ENCODE assay signal across 8 cellular contexts in genomic region chr7:128407751-128408708, GRCh38. TPM values are rescaled to one million over a fixed set of nuclear protein-coding genes. Genes with fewer than 3 reads are reported as not detected.
DNase-seq lines count a peak whose midpoint lies in the region; ATAC-seq and TF ChIP-seq lines count a peak whose summit lies in the region.

No MANE protein-coding gene starts in this region.

- H3K36me3 Mint-ChIP-seq in activated naive CD8-positive, alpha-beta T cell: no peaks in the 10 kb centered on the region
- H3K36me3 Mint-ChIP-seq in activated naive CD8-positive, alpha-beta T cell treated with anti-CD3 and anti-CD28 coated beads for 36 hours: peaks cover 5% of the 10 kb centered on the region

- WGBS in right lobe of liver (ENCODE audit: insufficient coverage, low coverage, low lambda C conversion rate, missing lambda C conversion rate): no CpG with 5 or more reads among the region's 11 CpGs
- 49 to 65% methylated on average over 2 to 11 of the region's 11 CpGs for WGBS in transverse colon (ENCODE audit: low coverage in 1 of 2), 2 donors

- H3K9me3 Mint-ChIP-seq in activated naive CD8-positive, alpha-beta T cell (ENCODE audit: low read depth): no peaks in the 10 kb centered on the region
- H3K9me3 Mint-ChIP-seq in activated naive CD8-positive, alpha-beta T cell treated with anti-CD3 and anti-CD28 coated beads for 36 hours: no peaks in the 10 kb centered on the region

- H3K27me3 ChIP-seq in right lobe of liver (no peaks in the 10 kb centered on the region), transverse colon (no peaks in the 10 kb centered on the region), MG63 (no peaks in the 10 kb centered on the region; the same call in 1 of the 2 replicates)

- ATAC-seq in right lobe of liver (no peak), GM18909 (IDR thresholded peaks at IDR 0.05; ENCODE audit: poor library complexity, unreplicated experiment) (no peak)

- H3K36me3 ChIP-seq in right lobe of liver: no peaks in the 10 kb centered on the region
- H3K36me3 ChIP-seq in transverse colon: no peaks in the 10 kb centered on the region
- H3K36me3 ChIP-seq in MG63: no peaks in the 10 kb centered on the region

- in situ Hi-C loops in transverse colon (cut with MboI; ENCODE audit: low pct_ligation_motif_present in 1 of 4, low pct_unique_long_range_greater_than_20kb in 1 of 4, low sequenced_read_pairs in 3 of 4): no loop called here

- TF ChIP-seq POLR2A in right lobe of liver (IDR thresholded peaks at IDR 0.05): no peak
- no peak for TF ChIP-seq POLR2A in transverse colon (IDR thresholded peaks at IDR 0.05)

- no peak for DNase-seq in activated naive CD8-positive, alpha-beta T cell treated with anti-CD3 and anti-CD28 coated beads for 36 hours
- peak in 1 of 3 donors; percentile 53 for DNase-seq in right lobe of liver
- DNase-seq in transverse colon: no peak
- DNase-seq in MG63: no peak
- DNase-seq in DMS153 (lab: John Stamatoyannopoulos, UW): no peak

- H3K27ac ChIP-seq in right lobe of liver (peak overlapping the region in 2 of 3 donors; percentile 51 to 70), transverse colon (peak overlapping the region; percentile 86 to 94 (median 90))

- H3K9me3 ChIP-seq in right lobe of liver: no peaks in the 10 kb centered on the region
- no peaks in the 10 kb centered on the region for H3K9me3 ChIP-seq in transverse colon
- H3K9me3 ChIP-seq in MG63: no peaks in the 10 kb centered on the region

- no peaks in the 10 kb centered on the region for H3K27me3 Mint-ChIP-seq in activated naive CD8-positive, alpha-beta T cell
- H3K27me3 Mint-ChIP-seq in activated naive CD8-positive, alpha-beta T cell treated with anti-CD3 and anti-CD28 coated beads for 36 hours: peaks cover 6% of the 10 kb centered on the region

- H3K4me1 ChIP-seq in right lobe of liver: peaks cover 0 to 4% (median 0%) of the 10 kb centered on the region in 4 donors
- peaks cover 20 to 58% (median 44%) of the 10 kb centered on the region in 4 donors for H3K4me1 ChIP-seq in transverse colon

- H3K4me3 Mint-ChIP-seq in activated naive CD8-positive, alpha-beta T cell: peak overlapping the region; percentile 84
- H3K4me3 Mint-ChIP-seq in activated naive CD8-positive, alpha-beta T cell treated with anti-CD3 and anti-CD28 coated beads for 36 hours: no peak overlapping the region

- H3K4me3 ChIP-seq in WI38 (ENCODE audit: low read depth, low read length) (peak overlapping the region; percentile 67; the same call in 1 of the 2 replicates), right lobe of liver (no peak overlapping the region), transverse colon (peak overlapping the region in 1 of 4 donors; percentile 73), MG63 (no peak overlapping the region)

- TF ChIP-seq EP300 in transverse colon (IDR thresholded peaks at IDR 0.05; ENCODE audit: low read depth): no peak

- intact Hi-C loops in right lobe of liver (cut with DNase I): no loop called here
- intact Hi-C loops in transverse colon (cut with DNase I; ENCODE audit: low total_unique reads): no loop called here

- H3K27ac Mint-ChIP-seq in activated naive CD8-positive, alpha-beta T cell: no peak overlapping the region
- H3K27ac Mint-ChIP-seq in activated naive CD8-positive, alpha-beta T cell treated with anti-CD3 and anti-CD28 coated beads for 36 hours: no peak overlapping the region

- TF ChIP-seq CTCF in WI38 (IDR thresholded peaks at IDR 0.05; ENCODE audit: low read depth, low read length) (no peak), right lobe of liver (IDR thresholded peaks at IDR 0.05) (no peak), transverse colon (IDR thresholded peaks at IDR 0.05) (no peak)

- peaks cover 41% of the 10 kb centered on the region for H3K4me1 Mint-ChIP-seq in activated naive CD8-positive, alpha-beta T cell (ENCODE audit: low read depth)
- H3K4me1 Mint-ChIP-seq in activated naive CD8-positive, alpha-beta T cell treated with anti-CD3 and anti-CD28 coated beads for 36 hours: peaks cover 33% of the 10 kb centered on the region

RNA-seq across cellular contexts. Expression of gene IMPDH1, which starts 1.8 kb away (rescaled TPM):
- total RNA-seq in activated naive CD8-positive, alpha-beta T cell treated with anti-CD3 and anti-CD28 coated beads for 36 hours: 10 to 100 TPM; 71.0 to 73.9 TPM
- total RNA-seq in right lobe of liver (1 to 10 TPM; 3.0 to 9.8 (median 5.5) TPM), transverse colon (100 to 1,000 TPM in 1 of 4 donors, 10 to 100 TPM in 3; 21.4 to 189 (median 44.2) TPM)
- 42.1 and 67.6 TPM in 2 replicates for total RNA-seq in MG63 (2014; rRNA removed; shearing (Covaris generic); ENCODE audit: low replicate concordance)

RNA-seq across cellular contexts. Expression of gene PRRT4, which starts 46.5 kb away (rescaled TPM):
- total RNA-seq in activated naive CD8-positive, alpha-beta T cell treated with anti-CD3 and anti-CD28 coated beads for 36 hours: under 1 TPM; 0.18 to 0.27 TPM
- total RNA-seq in right lobe of liver: under 1 TPM in 4 of 6 experiments, not detected in 2; 0.11 to 0.32 (median 0.18) TPM
- total RNA-seq in transverse colon: under 1 TPM in 2 of 4 donors, not detected in 2; 0.16 to 0.41 TPM
- not detected in 2 replicates for total RNA-seq in MG63 (2014; rRNA removed; shearing (Covaris generic); ENCODE audit: low replicate concordance)

RNA-seq across cellular contexts. Expression of gene HILPDA, which starts 47.6 kb away (rescaled TPM):
- total RNA-seq in activated naive CD8-positive, alpha-beta T cell treated with anti-CD3 and anti-CD28 coated beads for 36 hours: 10 to 100 TPM; 72.3 to 72.8 TPM
- 10 to 100 TPM in 1 of 6 experiments, 1 to 10 TPM in 5; 1.8 to 60.6 (median 3.6) TPM for total RNA-seq in right lobe of liver
- 10 to 100 TPM in 1 of 4 donors, 1 to 10 TPM in 2, not detected in 1; 5.3 to 35.5 (median 5.9) TPM for total RNA-seq in transverse colon
- total RNA-seq in MG63 (2014; rRNA removed; shearing (Covaris generic); ENCODE audit: low replicate concordance): 7.6 and 10.0 TPM in 2 replicates
